Comparison of ENCODE assay signal across 26 cellular contexts in genomic region chr11:41116970-41117369, GRCh38.
DNase-seq lines count a peak whose midpoint lies in the region; ATAC-seq, FAIRE-seq and TF ChIP-seq lines count a peak whose summit lies in the region.
"Had no signal": no experiment of that assay in that cellular context is flagged by ENCODE, and none has a peak within 500 bp of the region (broad histone marks: within the 10 kb centered on the region; RNA-seq: fewer than 3 reads in every experiment).

No MANE protein-coding gene starts in this region.

- no peak for TF ChIP-seq POLR2A in H1 (IDR thresholded peaks at IDR 0.05; ENCODE audit: control extremely low read depth in 1 of 2, low read depth in 2 of 2, low read length in 2 of 2)

- no peak overlapping the region for H4K91ac ChIP-seq in H1 (replicated peaks; ENCODE audit: insufficient read length, low read length)

- H3K27me3 ChIP-seq in HUES48 (ENCODE audit: control insufficient read depth, insufficient read depth, low read length) = no peaks in the 10 kb centered on the region
- H3K27me3 ChIP-seq in H1 (replicated peaks in 1 of 4; ENCODE audit: control insufficient read depth in 3 of 4, extremely low read depth in 1 of 4, insufficient read depth in 3 of 4, low read length in 3 of 4) = no peaks in the 10 kb centered on the region
- no peaks in the 10 kb centered on the region for H3K27me3 ChIP-seq in iPS-18a (ENCODE audit: control insufficient read depth, insufficient read depth, low read length)
- H3K27me3 ChIP-seq: MG63 had no signal

- H4K8ac ChIP-seq in H1 (ENCODE audit: extremely low read depth, insufficient read depth, low read length) = no peak overlapping the region

- H2BK20ac ChIP-seq in H1 (ENCODE audit: low read length) = no peak overlapping the region

- WGBS in H1 (ENCODE audit: extremely low coverage in 1 of 2, insufficient coverage in 1 of 2, insufficient read length in 1 of 2, insufficient replicate concordance in 2 of 2, low coverage in 1 of 2, low lambda C conversion rate in 2 of 2, missing lambda C conversion rate in 1 of 2), 2 experiments = 11% methylated on average over 3 of the region's 3 CpGs; no CpG with 5 or more reads in 1 of the 2 experiments

- no peaks in the 10 kb centered on the region for H3K36me3 Mint-ChIP-seq in activated T-helper 17 cell treated with anti-CD3 and anti-CD28 coated beads, Interleukin-2, amount 50 U/mL, for 72 hours (ENCODE audit: low read depth)
- H3K36me3 Mint-ChIP-seq: CD4-positive, alpha-beta memory T cell had no signal

- H2AFZ ChIP-seq in H1 (ENCODE audit: low read length) = no peak overlapping the region

- no peaks in the 10 kb centered on the region for H3K36me3 ChIP-seq in HUES48 (ENCODE audit: control insufficient read depth, insufficient read depth, low read length)
- H3K36me3 ChIP-seq in H1 (ENCODE audit: control insufficient read depth in 2 of 4, insufficient read depth in 4 of 4, low read length in 3 of 4) = no peaks in the 10 kb centered on the region
- H3K36me3 ChIP-seq in iPS-18a (ENCODE audit: control insufficient read depth, low read depth, low read length) = no peaks in the 10 kb centered on the region
- H3K36me3 ChIP-seq: MG63 had no signal

- peak; percentile 41 to 45 for DNase-seq in H1 (ENCODE audit: low read depth in 1 of 2, low spot score in 2 of 2)
- DNase-seq in pons (ENCODE audit: low spot score) = no peak
- no peak for DNase-seq in NCI-H2107 (lab: John Stamatoyannopoulos, UW)
- no peak for DNase-seq in DMS53 (lab: John Stamatoyannopoulos, UW)
- DNase-seq: C1 segment of cervical spinal cord, Caco-2, DMS79 treated with DMSO at 0.1 percent for 48 hours, IMR-90, KG1, MG63, NCI-H1105 treated with DMSO at 0.1 percent for 48 hours, NCI-H146, NCI-H1930, NCI-H446, NCI-H524 treated with DMSO at 0.1 percent for 48 hours, NCI-H82, SIG-M5 had no signal

- TF ChIP-seq RAD21 in H1 (IDR thresholded peaks at IDR 0.05 in 1 of 2, conservative IDR thresholded peaks at IDR 0.05 in 1 of 2; ENCODE audit: low read depth in 2 of 2, low read length in 2 of 2) = no peak; a peak in 1 of 4 replicates

- no peak overlapping the region for H2BK12ac ChIP-seq in H1 (ENCODE audit: low read depth, low read length)

- H3K18ac ChIP-seq in H1 (ENCODE audit: extremely low read depth, low read length) = peak overlapping the region; percentile 78; the same call in 1 of the 2 replicates

- peak overlapping the region; percentile 55 to 64 for H3K4me2 ChIP-seq in H1 (ENCODE audit: insufficient read depth in 1 of 2, low read depth in 2 of 2, low read length in 2 of 2)

- H3K27ac Mint-ChIP-seq in activated T-helper 17 cell treated with anti-CD3 and anti-CD28 coated beads, Interleukin-2, amount 50 U/mL, for 72 hours = no peak overlapping the region
- H3K27ac Mint-ChIP-seq: CD4-positive, alpha-beta memory T cell had no signal

- H3K4me1 ChIP-seq in HUES48 (ENCODE audit: control insufficient read depth, insufficient read depth, low read length) (peaks cover 69% of the 10 kb centered on the region), H1 (replicated peaks in 1 of 4; ENCODE audit: control insufficient read depth in 3 of 4, insufficient read depth in 4 of 4, low read length in 3 of 4) (peaks cover 0 to 30% (median 12%) of the 10 kb centered on the region in 4 experiments; a peak in 5 of 7 replicates), iPS-18a (ENCODE audit: control insufficient read depth, low read depth, low read length) (peaks cover 64% of the 10 kb centered on the region)
- H3K4me1 ChIP-seq: Caco-2 had no signal

- TF ChIP-seq CTCF in H1 (IDR thresholded peaks at IDR 0.05; ENCODE audit: control extremely low read depth in 1 of 3, insufficient read depth in 1 of 3, low read depth in 1 of 3, low read length in 3 of 3) = no peak

- no peaks in the 10 kb centered on the region for H3K79me2 ChIP-seq in H1 (ENCODE audit: control insufficient read depth in 1 of 2, insufficient read depth in 2 of 2, low read length in 2 of 2)

- H2AK5ac ChIP-seq in H1 (ENCODE audit: low read depth, low read length) = no peak overlapping the region

- CTCF ChIA-PET in H1 (lab: Charles Lee; ENCODE audit: partially characterized antibody) = interaction anchor here (1.1 to 2.3 kb wide), 2 partner anchors 10 to 192 kb away, joined by 3 to 5 read pairs; no protein-coding TSS in a partner anchor

- H3K9me3 ChIP-seq in HUES48 (ENCODE audit: control insufficient read depth, insufficient read depth, low read length) (no peaks in the 10 kb centered on the region), H1 (ENCODE audit: insufficient read depth in 2 of 2, low read depth in 1 of 2, low read length in 1 of 2) (no peaks in the 10 kb centered on the region), iPS-18a (ENCODE audit: control insufficient read depth, low read depth, low read length) (no peaks in the 10 kb centered on the region)
- H3K9me3 ChIP-seq: Caco-2, MG63 had no signal

- H4K20me1 ChIP-seq in H1 (replicated peaks in 1 of 2; ENCODE audit: control insufficient read depth in 1 of 2, insufficient read depth in 2 of 2, low read length in 2 of 2) = no peaks in the 10 kb centered on the region

- no peak overlapping the region for H3K14ac ChIP-seq in H1 (ENCODE audit: insufficient read length)

- no peak overlapping the region for H3K23ac ChIP-seq in H1 (ENCODE audit: insufficient read length)

- H2BK5ac ChIP-seq in H1 (ENCODE audit: low read depth, low read length) = no peak overlapping the region

- H3K27me3 Mint-ChIP-seq in activated T-helper 17 cell treated with anti-CD3 and anti-CD28 coated beads, Interleukin-2, amount 50 U/mL, for 72 hours = no peaks in the 10 kb centered on the region
- H3K27me3 Mint-ChIP-seq: CD4-positive, alpha-beta memory T cell had no signal

- no peak overlapping the region for H2BK15ac ChIP-seq in H1 (ENCODE audit: low read length)

- TF ChIP-seq EP300 in H1 (IDR thresholded peaks at IDR 0.05; ENCODE audit: borderline replicate concordance in 1 of 2, low read depth in 2 of 2, low read length in 2 of 2) = no peak

- H3K27ac ChIP-seq in HUES48 (ENCODE audit: low read depth, low read length) (peak overlapping the region; percentile 56), H1 (ENCODE audit: low read depth, low read length) (no peak overlapping the region), iPS-18a (ENCODE audit: low read length) (no peak overlapping the region)
- H3K27ac ChIP-seq: SK-N-MC had no signal

- peak; percentile 89 for FAIRE-seq in H1 (lab: Jason Lieb, UNC)
- FAIRE-seq: GM19239, H54, HTR-8/SVneo had no signal

- H3K23me2 ChIP-seq in H1 (ENCODE audit: low read depth, low read length) = no peaks in the 10 kb centered on the region

- no peak for ATAC-seq in activated T-helper 17 cell treated with anti-CD3 and anti-CD28 coated beads, Interleukin-2, amount 50 U/mL, for 72 hours (replicated peaks)
- ATAC-seq: Panc1 had no signal

- POLR2A ChIA-PET in H1 (lab: Charles Lee; ENCODE audit: partially characterized antibody) = no interaction called here

- H3K4me1 Mint-ChIP-seq in activated T-helper 17 cell treated with anti-CD3 and anti-CD28 coated beads, Interleukin-2, amount 50 U/mL, for 72 hours = no peaks in the 10 kb centered on the region
- H3K4me1 Mint-ChIP-seq: CD4-positive, alpha-beta memory T cell had no signal

- peaks cover 13% of the 10 kb centered on the region for H3K9me3 Mint-ChIP-seq in activated T-helper 17 cell treated with anti-CD3 and anti-CD28 coated beads, Interleukin-2, amount 50 U/mL, for 72 hours

- no peaks in the 10 kb centered on the region for H3K79me1 ChIP-seq in H1 (ENCODE audit: low read depth, low read length)

- no peak overlapping the region for H3K56ac ChIP-seq in H1 (replicated peaks; ENCODE audit: insufficient read length, low read depth, low read length)

- H3K4ac ChIP-seq in H1 (replicated peaks; ENCODE audit: insufficient read length, low read depth, low read length) = no peak overlapping the region

- no peak overlapping the region for H3K4me3 Mint-ChIP-seq in activated T-helper 17 cell treated with anti-CD3 and anti-CD28 coated beads, Interleukin-2, amount 50 U/mL, for 72 hours
- H3K4me3 Mint-ChIP-seq: CD4-positive, alpha-beta memory T cell had no signal

- peak overlapping the region; percentile 72 for H4K5ac ChIP-seq in H1 (ENCODE audit: insufficient read length, low read depth, low read length)

- H3K9ac ChIP-seq in HUES48 (ENCODE audit: low read depth, low read length) = no peak overlapping the region
- H3K9ac ChIP-seq in H1 (replicated peaks in 1 of 4; ENCODE audit: extremely low read depth in 1 of 4, low read depth in 3 of 4, low read length in 3 of 4) = no peak overlapping the region
- no peak overlapping the region for H3K9ac ChIP-seq in iPS-18a (ENCODE audit: low read length)

- H2BK120ac ChIP-seq in H1 (replicated peaks; ENCODE audit: low read depth, low read length) = peak overlapping the region; percentile 52

- H3K4me3 ChIP-seq in HUES48 (ENCODE audit: low read depth, low read length) = no peak overlapping the region
- H3K4me3 ChIP-seq in H1 (ENCODE audit: extremely low read depth in 1 of 4, insufficient read depth in 2 of 4, low read depth in 3 of 4, low read length in 4 of 4) = peak overlapping the region in 1 of 4 experiments; percentile 9; a peak in 1 of 8 replicates
- H3K4me3 ChIP-seq in iPS-18a (ENCODE audit: low read length) = peak overlapping the region; percentile 20
- H3K4me3 ChIP-seq: MG63, SK-N-MC had no signal

TF ChIP-seq in H1, 55 proteins besides CTCF, POLR2A, EP300 and RAD21 (continues in another document):
- TF ChIP-seq TBP (IDR thresholded peaks at IDR 0.05; ENCODE audit: low read depth, low read length) (no peak), MAFK (IDR thresholded peaks at IDR 0.05; ENCODE audit: low read depth, low read length) (peak; percentile 88), JUN (IDR thresholded peaks at IDR 0.05; ENCODE audit: low read depth, low read length) (0 out of 2 replicates have a peak, but pooled peaks have one; percentile 0), SAP30 (IDR thresholded peaks at IDR 0.05; ENCODE audit: insufficient read depth, insufficient replicate concordance, low read length) (no peak), NANOG (IDR thresholded peaks at IDR 0.05; ENCODE audit: insufficient read depth, low read depth, low read length, poor library complexity, severe bottlenecking) (peak; percentile 72), HDAC2 (IDR thresholded peaks at IDR 0.05; ENCODE audit: borderline replicate concordance in 1 of 2, low read depth in 2 of 2, low read length in 2 of 2) (peak; percentile 57 to 90; a peak in 2 of 4 replicates), JUND (IDR thresholded peaks at IDR 0.05; ENCODE audit: low read length) (no peak), SUZ12 (IDR thresholded peaks at IDR 0.05; ENCODE audit: low read length) (no peak), KDM1A (IDR thresholded peaks at IDR 0.05; ENCODE audit: borderline replicate concordance, low read length) (peak; percentile 65; the same call in 1 of the 2 replicates), YY1 (IDR thresholded peaks at IDR 0.05; ENCODE audit: low read depth, low read length) (0 out of 2 replicates have a peak, but pooled peaks have one; percentile 16), CBX8 (IDR thresholded peaks at IDR 0.05; ENCODE audit: borderline replicate concordance, low read depth, low read length) (no peak), SIN3A (conservative IDR thresholded peaks at IDR 0.05 in 1 of 2, IDR thresholded peaks at IDR 0.05 in 1 of 2; ENCODE audit: low read depth in 1 of 2, low read length in 2 of 2) (peak; percentile 86 to 89; a peak in 3 of 4 replicates)

Comparison
In these comparisons a context has a peak if more than half of its experiments do, and no peak if none do; other contexts are left out.
1. DNase-seq: peak in H1 (2 of 2); none in pons (single experiment), NCI-H2107 (single experiment) and DMS53 (single experiment).